ENCODE assay signal across 8 cellular contexts in the genomic region with DNA sequence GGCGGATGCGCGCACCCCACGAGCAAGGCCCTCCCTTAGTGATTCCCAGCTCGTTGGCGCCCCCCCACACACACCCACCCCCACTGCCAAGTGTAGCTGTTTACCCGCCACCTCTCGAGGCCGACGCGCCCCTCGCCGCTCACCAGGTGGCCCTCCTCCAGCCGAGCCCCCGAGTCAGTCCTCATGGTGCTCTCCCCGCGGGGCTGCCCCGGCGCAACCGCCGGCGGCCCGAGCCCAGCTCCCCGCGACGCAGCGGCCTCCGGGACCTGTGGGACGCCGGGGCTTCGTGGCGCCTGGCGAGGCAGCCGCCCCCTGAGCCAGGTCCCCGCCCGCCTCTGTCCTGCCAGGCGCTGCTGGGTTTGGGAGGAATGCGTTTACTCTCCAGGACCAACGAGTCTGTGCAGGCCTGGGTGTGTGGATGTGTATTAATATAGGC. TPM values are rescaled to one million over a fixed set of nuclear protein-coding genes. Genes with fewer than 3 reads are reported as not detected.
DNase-seq lines count a peak whose midpoint lies in the region; ATAC-seq and TF ChIP-seq lines count a peak whose summit lies in the region.

A gene with protein sequence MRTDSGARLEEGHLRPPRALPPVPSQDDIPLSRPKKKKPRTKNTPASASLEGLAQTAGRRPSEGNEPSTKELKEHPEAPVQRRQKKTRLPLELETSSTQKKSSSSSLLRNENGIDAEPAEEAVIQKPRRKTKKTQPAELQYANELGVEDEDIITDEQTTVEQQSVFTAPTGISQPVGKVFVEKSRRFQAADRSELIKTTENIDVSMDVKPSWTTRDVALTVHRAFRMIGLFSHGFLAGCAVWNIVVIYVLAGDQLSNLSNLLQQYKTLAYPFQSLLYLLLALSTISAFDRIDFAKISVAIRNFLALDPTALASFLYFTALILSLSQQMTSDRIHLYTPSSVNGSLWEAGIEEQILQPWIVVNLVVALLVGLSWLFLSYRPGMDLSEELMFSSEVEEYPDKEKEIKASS (minus strand): TSS at position 288 of the 436 bp plus-strand sequence. CDS start 103 bp downstream, at position 185.

- no peaks in the 10 kb centered on the region for H3K4me1 ChIP-seq in NT2/D1 (ENCODE audit: insufficient read depth, insufficient read length)
- H3K4me1 ChIP-seq in right cardiac atrium (ENCODE audit: control insufficient read depth, insufficient read depth, low read length), result no peaks in the 10 kb centered on the region
- H3K4me1 ChIP-seq in psoas muscle, result peaks cover 14% of the 10 kb centered on the region

- H3K27ac ChIP-seq in adipose tissue (ENCODE audit: low read depth, low read length), result peak within 1 kb of the TSS; percentile 55
- H3K27ac ChIP-seq in right cardiac atrium (ENCODE audit: low read length), result peak within 1 kb of the TSS; percentile 82
- peak within 1 kb of the TSS; percentile 94 for H3K27ac ChIP-seq in psoas muscle

- WGBS in adipose tissue, 3 donors, result 0 to 2% (median 1%) methylated on average over 34 to 39 of the region's 39 CpGs
- WGBS in right cardiac atrium, result under 1% methylated on average over 39 of the region's 39 CpGs
- 0 to 1% (median 1%) methylated on average over 28 to 39 of the region's 39 CpGs for WGBS in psoas muscle, 3 donors

- H3K9me3 ChIP-seq in NT2/D1 (ENCODE audit: insufficient read depth, low read length) (no peaks in the 10 kb centered on the region), right cardiac atrium (ENCODE audit: control insufficient read depth, low read length) (no peaks in the 10 kb centered on the region), psoas muscle (no peaks in the 10 kb centered on the region)

- ATAC-seq in HG02884 (IDR thresholded peaks at IDR 0.05; ENCODE audit: unreplicated experiment) (peak; percentile 47), right cardiac atrium (peak; percentile 86 to 87), psoas muscle (peak; percentile 66 to 76 (median 73))

- peak within 1 kb of the TSS; percentile 83 for H3K4me3 ChIP-seq in NT2/D1 (ENCODE audit: insufficient read length, low read depth)
- peak within 1 kb of the TSS; percentile 90 for H3K4me3 ChIP-seq in right cardiac atrium (ENCODE audit: low read length)
- peak within 1 kb of the TSS; percentile 93 for H3K4me3 ChIP-seq in psoas muscle

- intact Hi-C loops in right cardiac atrium (cut with DNase I) (no loop called here), psoas muscle (cut with DNase I) (loop anchor here in 1 of 2 donors (10.0 kb wide), 1 partner anchor 188 kb away; a partner anchor contains a TSS)

- H3K9ac ChIP-seq in NT2/D1 (ENCODE audit: insufficient read length, low read depth), result peak within 1 kb of the TSS; percentile 91

- DNase-seq in 8988T (peak; percentile 32), NT2/D1 (ENCODE audit: low read depth, low spot score) (no peak), right cardiac atrium (peak; percentile 57 to 87 (median 82)), psoas muscle (peak; percentile 45 to 80), GM19240 (ENCODE audit: insufficient read length, low spot score) (no peak)

- TF ChIP-seq CTCF in GM12874 (IDR thresholded peaks at IDR 0.05; ENCODE audit: insufficient read depth, low read depth, low read length), result peak; percentile 27; the same call in 1 of the 2 replicates
- TF ChIP-seq CTCF in psoas muscle (IDR thresholded peaks at IDR 0.05), result no peak

- peaks cover 11% of the 10 kb centered on the region for H3K36me3 ChIP-seq in NT2/D1 (ENCODE audit: insufficient read depth, insufficient read length, low read length)
- H3K36me3 ChIP-seq in psoas muscle (ENCODE audit: insufficient read depth in 1 of 2, low read depth in 1 of 2), result peaks cover 0 to 13% of the 10 kb centered on the region in 2 donors

- H3K27me3 ChIP-seq in NT2/D1 (ENCODE audit: insufficient read depth, insufficient read length), result no peaks in the 10 kb centered on the region
- no peaks in the 10 kb centered on the region for H3K27me3 ChIP-seq in right cardiac atrium (ENCODE audit: control insufficient read depth, insufficient read depth)
- no peaks in the 10 kb centered on the region for H3K27me3 ChIP-seq in psoas muscle (ENCODE audit: insufficient read depth in 3 of 3, low read length in 2 of 3)

RNA-seq across cellular contexts. Expression of the gene that starts here (rescaled TPM):
- polyA plus RNA-seq in adipose tissue (10 to 100 TPM in 2 of 3 donors, 1 to 10 TPM in 1; 3.3 to 19.7 (median 10.6) TPM), right cardiac atrium (12.1 TPM), psoas muscle (10 to 100 TPM in 2 of 3 donors, 1 to 10 TPM in 1; 7.0 to 13.9 (median 11.6) TPM)
- total RNA-seq in right cardiac atrium (10 to 100 TPM; 17.9 to 22.8 (median 20.4) TPM), psoas muscle (10 to 100 TPM in 3 of 4 donors, 1 to 10 TPM in 1; 9.7 to 19.5 (median 15.8) TPM)

Comparison
In these comparisons a context has a peak if more than half of its experiments do, and no peak if none do; other contexts are left out.
1. DNase-seq: peak in 8988T (single experiment), right cardiac atrium (3 of 3) and psoas muscle (2 of 2); none in NT2/D1 (single experiment) and GM19240 (single experiment).
2. Peak in every context shown above with its lines, with median percentiles within 50 percentile points of each other: ATAC-seq, H3K4me3 ChIP-seq and H3K27ac ChIP-seq.